8 cellular contexts compared by ENCODE assay signal in the genomic region with DNA sequence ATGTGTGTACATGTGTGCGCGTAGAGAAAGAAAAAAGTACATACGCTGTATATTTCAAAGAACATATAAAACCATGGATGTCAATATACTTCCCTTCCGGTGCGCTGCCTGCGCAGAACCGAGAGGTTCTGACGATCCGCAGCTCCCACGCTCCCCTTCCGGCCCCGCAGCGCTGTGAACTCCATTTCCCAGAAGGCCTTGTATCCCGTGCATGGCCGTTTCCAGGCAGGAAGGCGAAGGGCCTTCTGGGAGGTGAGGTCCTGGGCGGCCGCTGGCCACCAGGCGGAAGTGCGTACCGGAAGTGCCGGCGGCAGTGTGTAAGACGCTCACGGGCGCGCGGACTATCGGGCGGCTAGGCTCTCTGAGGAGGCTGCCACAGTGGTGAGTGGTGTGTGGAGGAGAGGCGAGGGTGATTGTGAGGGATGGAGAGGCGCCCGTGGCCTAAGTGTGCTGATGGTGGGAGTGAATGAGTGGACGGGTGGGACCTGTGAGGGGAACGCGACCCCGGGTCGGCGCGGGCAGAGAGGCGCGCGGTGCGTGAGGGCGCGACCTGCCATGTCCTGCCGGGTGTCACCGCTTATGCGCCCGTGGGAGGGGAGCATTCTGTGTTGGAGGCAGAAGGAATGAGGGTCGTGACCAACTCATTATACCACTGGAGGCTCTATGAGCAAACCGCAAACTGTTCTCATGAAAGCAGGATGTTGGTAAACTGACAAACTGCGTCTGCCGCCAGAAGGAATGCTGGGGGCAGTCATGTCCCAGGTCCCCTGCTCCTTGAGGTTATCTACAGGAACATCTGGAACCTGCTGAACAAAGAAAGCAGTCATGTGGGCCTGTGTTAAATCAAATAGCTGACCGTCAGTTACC. TPM values are rescaled to one million over a fixed set of nuclear protein-coding genes. Genes with fewer than 3 reads are reported as not detected.
DNase-seq lines count a peak whose midpoint lies in the region; ATAC-seq and TF ChIP-seq lines count a peak whose summit lies in the region.

A gene with protein sequence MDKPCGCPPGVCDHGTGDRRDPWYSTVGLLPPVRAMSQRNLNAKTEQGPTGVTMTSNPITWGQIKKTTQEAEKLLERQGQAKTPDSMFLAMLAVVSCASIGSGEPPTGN (plus strand): TSS at position 313 of the 867 bp plus-strand sequence. CDS start 6,792 bp downstream, outside the sequence.

- H2AK5ac ChIP-seq in trophoblast cell (ENCODE audit: low read length), result no peak within 1 kb of the TSS

- peak within 1 kb of the TSS; percentile 71 for H4K8ac ChIP-seq in trophoblast cell (ENCODE audit: low read depth, low read length)

- peaks cover 4% of the 10 kb centered on the region for H3K9me3 ChIP-seq in trophoblast cell (ENCODE audit: insufficient read depth, low read depth, low read length)
- H3K9me3 ChIP-seq in transverse colon, result no peaks in the 10 kb centered on the region

- peak within 1 kb of the TSS; percentile 41 for H4K91ac ChIP-seq in trophoblast cell (ENCODE audit: low read depth, low read length)

- H3K4me1 ChIP-seq in trophoblast cell (ENCODE audit: control insufficient read depth in 1 of 2, insufficient read depth in 2 of 2, low read length in 2 of 2) (peaks cover 2 to 3% of the 10 kb centered on the region in 2 experiments), transverse colon (peaks cover 9 to 17% (median 14%) of the 10 kb centered on the region in 4 donors)

- no peak within 1 kb of the TSS for H2BK12ac ChIP-seq in trophoblast cell (ENCODE audit: low read length)

- peaks cover 3% of the 10 kb centered on the region for H3K79me1 ChIP-seq in trophoblast cell (ENCODE audit: low read length)

- H3K27ac ChIP-seq in trophoblast cell (ENCODE audit: low read depth, low read length) (peak within 1 kb of the TSS; percentile 44), transverse colon (peak within 1 kb of the TSS; percentile 80 to 95 (median 90))

- H3K36me3 ChIP-seq in trophoblast cell (ENCODE audit: control insufficient read depth in 1 of 2, insufficient read depth in 2 of 2, low read length in 2 of 2), result peaks cover 17 to 35% of the 10 kb centered on the region in 2 experiments
- peaks cover 0 to 20% (median 2%) of the 10 kb centered on the region in 4 donors for H3K36me3 ChIP-seq in transverse colon

- peaks cover 3% of the 10 kb centered on the region for H3K79me2 ChIP-seq in trophoblast cell (ENCODE audit: control insufficient read depth, insufficient read depth, low read length, poor library complexity)

- intact Hi-C loops in Right ventricle myocardium superior (cut with DNase I) (loop anchor here (5.0 kb wide), 1 partner anchor 123 kb away; a partner anchor contains a TSS), transverse colon (cut with DNase I; ENCODE audit: low total_unique reads) (no loop called here)

- ATAC-seq in HG02759 (IDR thresholded peaks at IDR 0.05; ENCODE audit: unreplicated experiment) (peak; percentile 99), Right ventricle myocardium superior (ENCODE audit: poor library complexity) (peak; percentile 99)

- H3K4ac ChIP-seq in trophoblast cell (ENCODE audit: low read depth, low read length), result peak within 1 kb of the TSS; percentile 22

- H2AFZ ChIP-seq in trophoblast cell (ENCODE audit: insufficient read depth, low read length, poor library complexity), result peak within 1 kb of the TSS; percentile 54

- H2BK120ac ChIP-seq in trophoblast cell (ENCODE audit: insufficient read depth, low read length, poor library complexity), result peak within 1 kb of the TSS; percentile 11

- no peak for TF ChIP-seq EP300 in transverse colon (IDR thresholded peaks at IDR 0.05; ENCODE audit: low read depth)

- TF ChIP-seq CTCF in GM12864 (IDR thresholded peaks at IDR 0.05; ENCODE audit: low read depth, low read length, missing control alignments), result no peak
- peak; percentile 22 to 72 (median 35) for TF ChIP-seq CTCF in transverse colon (IDR thresholded peaks at IDR 0.05)

- peak within 1 kb of the TSS; percentile 79 for H3K9ac ChIP-seq in trophoblast cell (ENCODE audit: low read length)

- H3K27me3 ChIP-seq in trophoblast cell (ENCODE audit: insufficient read depth, low read length) (no peaks in the 10 kb centered on the region), transverse colon (no peaks in the 10 kb centered on the region)

- no CpG with 5 or more reads among the region's 55 CpGs for WGBS in trophoblast cell (ENCODE audit: extremely low coverage, insufficient coverage, insufficient read length)
- WGBS in transverse colon (ENCODE audit: low coverage in 1 of 2), 2 donors, result 2% methylated on average over 10 to 51 of the region's 55 CpGs

- H4K12ac ChIP-seq in trophoblast cell (ENCODE audit: low read depth, low read length), result peak within 1 kb of the TSS; percentile 36

- H3K18ac ChIP-seq in trophoblast cell (ENCODE audit: low read length), result peak within 1 kb of the TSS; percentile 69

- DNase-seq in GM12864 (ENCODE audit: low read depth) (peak; percentile 96), NCI-H1417 (lab: John Stamatoyannopoulos, UW) (peak; percentile 87 to 98 (median 94)), SW 1271 (lab: John Stamatoyannopoulos, UW) (peak; percentile 66 to 88), Right ventricle myocardium superior (peak; percentile 98), trophoblast cell (peak; percentile 99), transverse colon (peak; percentile 95)
- peak; percentile 84 for DNase-seq in activated naive CD8-positive, alpha-beta T cell treated with anti-CD3 and anti-CD28 coated beads, Interleukin-2, amount 50 U/mL, for 16 hours (ENCODE audit: low read depth, low spot score)

- H3K4me3 ChIP-seq in GM12864 (ENCODE audit: low read depth, low read length) (peak within 1 kb of the TSS; percentile 65), trophoblast cell (ENCODE audit: low read depth, low read length) (peak within 1 kb of the TSS; percentile 96), transverse colon (peak within 1 kb of the TSS; percentile 75 to 98 (median 84))

- H2BK5ac ChIP-seq in trophoblast cell (ENCODE audit: low read depth, low read length, poor library complexity), result peak within 1 kb of the TSS; percentile 3

- H3K14ac ChIP-seq in trophoblast cell (ENCODE audit: low read length), result peak within 1 kb of the TSS; percentile 36

- no peak within 1 kb of the TSS for H3K23ac ChIP-seq in trophoblast cell (ENCODE audit: low read length)

- peak within 1 kb of the TSS; percentile 70 for H3K4me2 ChIP-seq in trophoblast cell (ENCODE audit: low read length)

- peak; percentile 95 for TF ChIP-seq POLR2A in transverse colon (IDR thresholded peaks at IDR 0.05)

- in situ Hi-C loops in transverse colon (cut with MboI; ENCODE audit: low pct_ligation_motif_present in 1 of 4, low pct_unique_long_range_greater_than_20kb in 1 of 4, low sequenced_read_pairs in 3 of 4), result no loop called here

RNA-seq across cellular contexts. Expression of the gene that starts here (rescaled TPM):
- total RNA-seq in Right ventricle myocardium superior, result 20.0 TPM
- 35.7 and 37.2 TPM in 2 replicates for polyA plus RNA-seq in trophoblast cell (2013)
- 10 to 100 TPM; 13.3 to 58.9 (median 36.2) TPM for total RNA-seq in transverse colon

Comparison
In these comparisons a context has a peak if more than half of its experiments do, and no peak if none do; other contexts are left out.
1. Peak in every context shown above with its lines: DNase-seq, ATAC-seq, H3K4me3 ChIP-seq and H3K27ac ChIP-seq.